ENCODE assay signal across 8 cellular contexts in the genomic region with DNA sequence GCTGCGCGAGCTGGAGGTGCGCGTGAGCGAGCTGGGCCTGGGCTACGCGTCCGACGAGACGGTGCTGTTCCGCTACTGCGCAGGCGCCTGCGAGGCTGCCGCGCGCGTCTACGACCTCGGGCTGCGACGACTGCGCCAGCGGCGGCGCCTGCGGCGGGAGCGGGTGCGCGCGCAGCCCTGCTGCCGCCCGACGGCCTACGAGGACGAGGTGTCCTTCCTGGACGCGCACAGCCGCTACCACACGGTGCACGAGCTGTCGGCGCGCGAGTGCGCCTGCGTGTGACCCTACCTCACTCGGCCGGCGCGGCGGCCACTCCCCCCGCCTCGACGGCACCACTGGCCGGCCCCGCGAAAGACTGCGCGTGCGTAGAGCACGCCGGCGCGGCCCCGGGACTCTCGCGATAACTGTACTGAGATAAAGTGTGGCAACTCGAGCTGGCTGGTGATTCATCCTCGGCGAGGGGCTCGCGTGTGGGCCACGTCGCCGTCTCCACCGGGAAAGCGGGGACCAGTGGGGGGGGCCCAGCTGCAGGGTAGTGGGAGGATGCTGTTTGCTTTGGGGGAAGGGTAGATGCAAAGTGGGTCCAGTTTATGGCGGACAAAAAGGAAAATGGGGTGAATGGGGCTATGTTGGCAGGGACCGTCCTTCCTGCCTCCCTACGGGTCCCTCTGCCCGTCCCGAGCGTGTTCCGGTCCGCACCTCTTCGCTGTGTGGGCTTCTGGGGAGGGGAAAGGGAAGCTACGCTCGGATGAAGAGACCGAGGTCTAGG.
A peak's percentile ranks its signal among the peaks of the same experiment; 100 is the strongest.
DNase-seq lines count a peak whose midpoint lies in the region; ATAC-seq and TF ChIP-seq lines count a peak whose summit lies in the region.

No MANE protein-coding gene starts in this region.

- CTCF ChIA-PET in AG04449 (lab: Yijun Ruan, JAX) = interaction anchor here (0.7 to 2.7 kb wide), 5 partner anchors 14 to 63 kb away, joined by 3 to 23 read pairs (median 6); a partner anchor contains a TSS

- TF ChIP-seq CTCF in AG04449 (IDR thresholded peaks at IDR 0.05; ENCODE audit: insufficient read depth, low read length, missing control alignments) (no peak), choroid plexus epithelial cell (conservative IDR thresholded peaks at IDR 0.05; ENCODE audit: low read depth, low read length) (no peak)

- POLR2A ChIA-PET in AG04449 (lab: Yijun Ruan, JAX) = interaction anchor here (0.7 to 2.6 kb wide), 12 partner anchors 8 to 108 kb away, joined by 3 to 23 read pairs (median 4); a partner anchor contains a TSS

- H3K4me3 ChIP-seq in AG04449 (ENCODE audit: low read depth, low read length) = peak overlapping the region; percentile 76
- peak overlapping the region; percentile 79 for H3K4me3 ChIP-seq in choroid plexus epithelial cell (ENCODE audit: low read depth, low read length)

- DNase-seq in AG04449 (ENCODE audit: low read depth, low spot score) (peak; percentile 17), NCI-H2227 treated with DMSO at 0.1 percent for 48 hours (lab: John Stamatoyannopoulos, UW) (peak; percentile 87), choroid plexus epithelial cell (ENCODE audit: low read depth) (peak; percentile 94), left kidney (ENCODE audit: low read depth, low spot score) (peak; percentile 97)
- DNase-seq in activated CD4-positive, alpha-beta T cell treated with anti-CD3 and anti-CD28 coated beads for 1 hour = peak; percentile 90
- DNase-seq in stimulated activated CD4-positive, alpha-beta T cell treated with anti-CD3 and anti-CD28 coated beads, Interleukin-1b, Interleukin-23, amount 100 ng/mL, for 1 hour (ENCODE audit: low read depth in 2 of 2) = peak; percentile 79 to 90

- ATAC-seq in GM18870 (IDR thresholded peaks at IDR 0.05; ENCODE audit: unreplicated experiment) (peak; percentile 60), HG03097 (IDR thresholded peaks at IDR 0.05; ENCODE audit: low FRiP score, unreplicated experiment) (peak; percentile 62)

Comparison
In these comparisons a context has a peak if more than half of its experiments do, and no peak if none do; other contexts are left out.
1. Peak in every context shown above with its lines: DNase-seq, ATAC-seq and H3K4me3 ChIP-seq.
2. DNase-seq: peak in every context shown above with its lines; median percentile 97 in left kidney; 94 in choroid plexus epithelial cell; 90 in activated CD4-positive, alpha-beta T cell treated with anti-CD3 and anti-CD28 coated beads for 1 hour; 87 in NCI-H2227 treated with DMSO at 0.1 percent for 48 hours; 84 in stimulated activated CD4-positive, alpha-beta T cell treated with anti-CD3 and anti-CD28 coated beads, Interleukin-1b, Interleukin-23, amount 100 ng/mL, for 1 hour; 17 in AG04449.